Comparison of ENCODE assay signal across 1 cellular context in the genomic region with DNA sequence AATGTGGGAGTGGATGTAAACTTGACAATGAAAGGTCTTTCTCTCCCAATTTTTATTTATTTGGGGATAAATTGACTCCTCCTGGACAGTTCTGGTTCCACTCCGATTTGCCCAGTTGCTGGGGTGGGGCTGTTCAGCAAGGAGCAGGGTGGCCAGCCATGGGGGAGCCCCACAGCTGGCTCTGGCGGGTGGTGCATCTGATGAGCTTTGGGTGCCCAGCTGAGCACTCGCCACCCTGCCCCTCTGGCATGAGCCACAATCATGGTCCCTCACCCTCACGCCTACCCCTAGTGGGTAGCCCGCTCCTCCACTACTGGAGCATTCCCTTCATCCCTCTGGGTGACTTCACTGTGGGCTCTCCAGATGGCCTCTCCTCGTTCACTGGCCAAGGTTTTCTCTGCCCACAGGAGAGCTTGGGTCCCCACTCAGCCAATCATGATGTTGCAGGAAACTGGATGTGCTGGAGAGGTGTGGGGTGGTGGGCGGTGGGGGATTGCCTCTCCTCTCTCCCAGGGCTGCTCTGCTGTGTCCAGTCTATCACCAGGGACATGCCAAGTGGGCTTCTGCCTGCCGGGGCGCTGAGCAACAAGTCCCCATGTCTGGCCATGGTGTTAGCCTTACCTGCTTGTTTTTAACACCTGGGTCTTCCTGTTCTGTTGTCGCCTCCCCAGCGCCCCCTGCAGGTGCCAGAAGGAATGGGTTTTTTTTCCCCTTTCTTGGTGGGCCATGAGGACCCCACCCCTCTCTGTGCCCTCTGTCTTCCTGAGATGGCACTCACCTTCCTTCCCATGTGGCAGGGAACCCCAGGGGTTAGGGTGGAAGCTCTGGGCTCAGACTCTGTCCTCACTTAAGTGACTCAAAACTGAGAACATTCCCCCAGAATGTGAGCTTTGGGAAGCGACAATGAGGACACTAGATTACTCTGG.
TF ChIP-seq lines count a peak whose summit lies in the region.

No MANE protein-coding gene starts in this region.

TF ChIP-seq in K562, 482 proteins besides CTCF, POLR2A, EP300 and RAD21:
- TF ChIP-seq ZBTB7A (IDR thresholded peaks at IDR 0.05; ENCODE audit: borderline replicate concordance, control insufficient read depth, low read depth, low read length) (peak; percentile 93), ZNF57 (CRISPR knock-in tag; IDR thresholded peaks at IDR 0.05) (no peak)
